Comparison of ENCODE assay signal across 8 cellular contexts in the genomic region with DNA sequence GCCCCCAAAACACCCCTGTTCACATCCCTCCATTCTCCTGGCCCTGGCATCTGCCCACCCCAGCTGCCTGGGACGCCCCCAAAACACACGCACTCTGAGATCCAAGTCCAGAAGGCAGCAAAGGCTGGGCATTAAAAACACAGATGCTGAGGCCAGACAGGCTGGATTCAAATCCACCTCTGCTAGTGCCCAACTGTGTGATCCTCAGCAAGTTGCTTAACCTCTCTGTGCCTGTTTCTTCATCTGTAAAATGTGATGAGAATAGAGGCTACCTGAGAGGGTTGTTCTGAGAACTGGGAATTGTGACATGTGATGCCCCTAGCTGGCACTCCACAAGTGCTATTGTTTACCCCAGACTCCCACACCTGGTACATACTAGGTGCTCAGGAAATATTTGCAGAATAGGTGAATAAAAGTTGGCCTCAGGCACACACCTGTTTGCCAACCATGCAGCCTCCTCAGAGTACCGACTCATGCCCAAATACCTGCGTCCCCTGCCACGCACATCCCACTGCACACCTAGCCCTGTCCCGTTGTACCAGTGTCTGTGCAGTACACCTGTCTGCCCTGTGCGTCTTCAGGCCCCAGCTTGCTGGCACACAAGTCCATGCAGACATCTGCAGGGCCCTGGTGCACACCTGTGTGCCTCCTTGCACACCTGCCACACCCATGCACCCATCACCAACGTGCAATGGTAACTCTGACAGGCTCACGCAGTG. TPM values are rescaled to one million over a fixed set of nuclear protein-coding genes. Genes with fewer than 3 reads are reported as not detected.
A peak's percentile ranks its signal among the peaks of the same experiment; 100 is the strongest.
DNase-seq lines count a peak whose midpoint lies in the region; ATAC-seq, FAIRE-seq and TF ChIP-seq lines count a peak whose summit lies in the region.

No MANE protein-coding gene starts in this region.

- no peak overlapping the region for H3K27ac ChIP-seq in A673 (ENCODE audit: low read depth, low read length, poor library complexity, severe bottlenecking)
- no peak overlapping the region for H3K27ac ChIP-seq in HUES48 (ENCODE audit: low read depth, low read length)
- H3K27ac ChIP-seq in H1 (ENCODE audit: low read depth, low read length), result no peak overlapping the region

- peak overlapping the region; percentile 77; the same call in 1 of the 2 replicates for H2BK12ac ChIP-seq in H1 (ENCODE audit: low read depth, low read length)

- TF ChIP-seq CTCF in A673 (conservative IDR thresholded peaks at IDR 0.05; ENCODE audit: low read depth, low read length), result no peak
- TF ChIP-seq CTCF in H1 (IDR thresholded peaks at IDR 0.05; ENCODE audit: control extremely low read depth in 1 of 3, insufficient read depth in 1 of 3, low read depth in 1 of 3, low read length in 3 of 3), result no peak
- TF ChIP-seq CTCF in natural killer cell (IDR thresholded peaks at IDR 0.05), result no peak

- H3K27me3 ChIP-seq in A673 (replicated peaks; ENCODE audit: insufficient read depth, low read depth, low read length, poor library complexity) (no peaks in the 10 kb centered on the region), HUES48 (ENCODE audit: control insufficient read depth, insufficient read depth, low read length) (peaks cover 35% of the 10 kb centered on the region), H1 (replicated peaks in 1 of 4; ENCODE audit: control insufficient read depth in 3 of 4, extremely low read depth in 1 of 4, insufficient read depth in 3 of 4, low read length in 3 of 4) (peaks cover 7 to 31% (median 22%) of the 10 kb centered on the region in 4 experiments; a peak in 6 of 7 replicates)

- H3K4me1 Mint-ChIP-seq in natural killer cell, result peaks cover 65 to 71% of the 10 kb centered on the region in 2 donors

- H3K9me3 ChIP-seq in A673 (ENCODE audit: low read depth, low read length, poor library complexity, severe bottlenecking), result no peaks in the 10 kb centered on the region
- no peaks in the 10 kb centered on the region for H3K9me3 ChIP-seq in HUES48 (ENCODE audit: control insufficient read depth, insufficient read depth, low read length)
- H3K9me3 ChIP-seq in H1 (ENCODE audit: insufficient read depth in 2 of 2, low read depth in 1 of 2, low read length in 1 of 2), result no peaks in the 10 kb centered on the region

- peaks cover 4 to 16% of the 10 kb centered on the region in 2 experiments; a peak in 2 of 4 replicates for H3K79me2 ChIP-seq in H1 (ENCODE audit: control insufficient read depth in 1 of 2, insufficient read depth in 2 of 2, low read length in 2 of 2)

- TF ChIP-seq EP300 in H1 (IDR thresholded peaks at IDR 0.05; ENCODE audit: borderline replicate concordance in 1 of 2, low read depth in 2 of 2, low read length in 2 of 2), result no peak

- no peaks in the 10 kb centered on the region for H3K79me1 ChIP-seq in H1 (ENCODE audit: low read depth, low read length)

- DNase-seq in A673 (ENCODE audit: low spot score), result no peak
- DNase-seq in H1 (ENCODE audit: low read depth in 1 of 2, low spot score in 2 of 2), result no peak
- no peak for DNase-seq in natural killer cell
- no peak for DNase-seq in NCI-H446 (lab: John Stamatoyannopoulos, UW)
- DNase-seq in effector CD8-positive, alpha-beta T cell (lab: John Stamatoyannopoulos, UW), result no peak
- DNase-seq in C1 segment of cervical spinal cord (lab: John Stamatoyannopoulos, UW), result no peak
- DNase-seq in DMS114 treated with DMSO at 0.1 percent for 48 hours (lab: John Stamatoyannopoulos, UW; ENCODE audit: unreplicated experiment), result no peak

- peak overlapping the region; percentile 3; the same call in 1 of the 2 replicates for H2BK20ac ChIP-seq in H1 (ENCODE audit: low read length)

- no peak overlapping the region for H4K5ac ChIP-seq in H1 (ENCODE audit: insufficient read length, low read depth, low read length)

- H3K56ac ChIP-seq in H1 (replicated peaks; ENCODE audit: insufficient read length, low read depth, low read length), result no peak overlapping the region

- H3K4me1 ChIP-seq in A673 (ENCODE audit: insufficient read depth, low read length, poor library complexity, severe bottlenecking), result peaks cover 19% of the 10 kb centered on the region
- peaks cover 42% of the 10 kb centered on the region for H3K4me1 ChIP-seq in HUES48 (ENCODE audit: control insufficient read depth, insufficient read depth, low read length)
- peaks cover 9 to 61% (median 47%) of the 10 kb centered on the region in 4 experiments for H3K4me1 ChIP-seq in H1 (replicated peaks in 1 of 4; ENCODE audit: control insufficient read depth in 3 of 4, insufficient read depth in 4 of 4, low read length in 3 of 4)

- FAIRE-seq in H1 (lab: Jason Lieb, UNC), result no peak

- no peak overlapping the region for H3K23ac ChIP-seq in H1 (ENCODE audit: insufficient read length)

- H3K36me3 Mint-ChIP-seq in natural killer cell, result no peaks in the 10 kb centered on the region

- CTCF ChIA-PET in A673 (lab: Charles Lee) (no interaction called here), H1 (lab: Charles Lee; ENCODE audit: partially characterized antibody) (interaction anchor here (1.3 to 2.1 kb wide), 3 partner anchors 106 to 118 kb away, joined by 3 to 6 read pairs (median 5); no protein-coding TSS in a partner anchor)

- TF ChIP-seq POLR2A in H1 (IDR thresholded peaks at IDR 0.05; ENCODE audit: control extremely low read depth in 1 of 2, low read depth in 2 of 2, low read length in 2 of 2), result no peak

- peaks cover 5 to 20% of the 10 kb centered on the region in 2 experiments for H4K20me1 ChIP-seq in H1 (replicated peaks in 1 of 2; ENCODE audit: control insufficient read depth in 1 of 2, insufficient read depth in 2 of 2, low read length in 2 of 2)

- peak overlapping the region; percentile 28; the same call in 1 of the 2 replicates for H4K8ac ChIP-seq in H1 (ENCODE audit: extremely low read depth, insufficient read depth, low read length)

- H3K4ac ChIP-seq in H1 (replicated peaks; ENCODE audit: insufficient read length, low read depth, low read length), result no peak overlapping the region

- peak overlapping the region; percentile 20; the same call in 1 of the 2 replicates for H2BK15ac ChIP-seq in H1 (ENCODE audit: low read length)

- H3K4me2 ChIP-seq in H1 (ENCODE audit: insufficient read depth in 1 of 2, low read depth in 2 of 2, low read length in 2 of 2), result peak overlapping the region; percentile 75 to 86

- H2AK5ac ChIP-seq in H1 (ENCODE audit: low read depth, low read length), result peak overlapping the region; percentile 8; the same call in 1 of the 2 replicates

- no peak overlapping the region for H2AFZ ChIP-seq in H1 (ENCODE audit: low read length)

- WGBS in H1 (ENCODE audit: extremely low coverage in 1 of 2, insufficient coverage in 1 of 2, insufficient read length in 1 of 2, insufficient replicate concordance in 2 of 2, low coverage in 1 of 2, low lambda C conversion rate in 2 of 2, missing lambda C conversion rate in 1 of 2), 2 experiments, result 82% methylated on average over 9 of the region's 9 CpGs; no CpG with 5 or more reads in 1 of the 2 experiments

- no peak for TF ChIP-seq RAD21 in H1 (IDR thresholded peaks at IDR 0.05 in 1 of 2, conservative IDR thresholded peaks at IDR 0.05 in 1 of 2; ENCODE audit: low read depth in 2 of 2, low read length in 2 of 2)

- no peak overlapping the region for H3K14ac ChIP-seq in H1 (ENCODE audit: insufficient read length)

- no peak overlapping the region for H3K18ac ChIP-seq in H1 (ENCODE audit: extremely low read depth, low read length)

- H2BK5ac ChIP-seq in H1 (ENCODE audit: low read depth, low read length), result no peak overlapping the region

- H3K27me3 Mint-ChIP-seq in natural killer cell (ENCODE audit: low read depth in 2 of 2), result peaks cover 0 to 16% of the 10 kb centered on the region in 2 donors

- peak overlapping the region; percentile 79 for H3K4me3 Mint-ChIP-seq in natural killer cell

- H4K91ac ChIP-seq in H1 (replicated peaks; ENCODE audit: insufficient read length, low read length), result no peak overlapping the region

- H3K36me3 ChIP-seq in A673 (ENCODE audit: insufficient read depth, low read length, poor library complexity, severe bottlenecking) (no peaks in the 10 kb centered on the region), HUES48 (ENCODE audit: control insufficient read depth, insufficient read depth, low read length) (no peaks in the 10 kb centered on the region), H1 (ENCODE audit: control insufficient read depth in 2 of 4, insufficient read depth in 4 of 4, low read length in 3 of 4) (no peaks in the 10 kb centered on the region; a peak in 1 of 8 replicates)

- H3K27ac Mint-ChIP-seq in natural killer cell, result no peak overlapping the region

- H3K23me2 ChIP-seq in H1 (ENCODE audit: low read depth, low read length), result peaks cover 23% of the 10 kb centered on the region; the same call in 1 of the 2 replicates

- BruUV-seq in A673 (replicated peaks; lab: Mats Ljungman, UMichigan), result no TSS peak

- H3K4me3 ChIP-seq in A673 (ENCODE audit: low read depth, low read length, poor library complexity, severe bottlenecking) (peak overlapping the region; percentile 34), HUES48 (ENCODE audit: low read depth, low read length) (peak overlapping the region; percentile 47), H1 (ENCODE audit: extremely low read depth in 1 of 4, insufficient read depth in 2 of 4, low read depth in 3 of 4, low read length in 4 of 4) (peak overlapping the region; percentile 37 to 63 (median 46); a peak in 7 of 8 replicates)

- intact Hi-C loops in A673 (cut with micrococcal nuclease; ENCODE audit: unreplicated experiment), result no loop called here
- intact Hi-C loops in natural killer cell (cut with micrococcal nuclease), result no loop called here

- POLR2A ChIA-PET in A673 (lab: Charles Lee; ENCODE audit: low non-redundant PET) (no interaction called here), H1 (lab: Charles Lee; ENCODE audit: partially characterized antibody) (interaction anchor here (1.3 to 4.5 kb wide), 6 partner anchors 8 to 288 kb away, joined by 3 to 17 read pairs (median 5); a partner anchor contains a TSS)

- no peak for ATAC-seq in natural killer cell

- H3K9ac ChIP-seq in HUES48 (ENCODE audit: low read depth, low read length) (no peak overlapping the region), H1 (replicated peaks in 1 of 4; ENCODE audit: extremely low read depth in 1 of 4, low read depth in 3 of 4, low read length in 3 of 4) (no peak overlapping the region)

- H3K9me3 Mint-ChIP-seq in natural killer cell, result no peaks in the 10 kb centered on the region

- H2BK120ac ChIP-seq in H1 (replicated peaks; ENCODE audit: low read depth, low read length), result no peak overlapping the region

TF ChIP-seq in H1, 55 proteins besides CTCF, POLR2A, EP300 and RAD21 (continues in another document):
- TF ChIP-seq TAF1 (IDR thresholded peaks at IDR 0.05; ENCODE audit: low read depth, low read length), result no peak

RNA-seq across cellular contexts. Expression of a gene that starts 2.1 kb away (rescaled TPM):
- total RNA-seq in A673 (2021) (31.5 and 32.1 TPM in 2 replicates), natural killer cell (100 to 1,000 TPM; 135 to 214 (median 189) TPM)
- 60.2 and 66.4 TPM in 2 replicates for total RNA-seq in H1 (2021; fragmentation: NEBNext Ultra II Directional; extraction: Animal tissue kit (Norgen Biotek cat#: 25700))
- 17.7 and 21.7 TPM in 2 replicates for polyA plus RNA-seq in H1 (2011; rRNA removed)
- 18.6 TPM for polyA plus RNA-seq in H1 (2011; cell fraction: cytosol; rRNA removed)
- polyA plus RNA-seq in H1 (2011; cell fraction: nucleus; rRNA removed), result 82.4 TPM
- 31.8 to 69.1 TPM (median 54.8 TPM) in 4 replicates for polyA plus RNA-seq in H1 (2012, experiment 1 of 2)
- polyA plus RNA-seq in H1 (2012, experiment 2 of 2), result 41.9 TPM
- polyA plus RNA-seq in H1 (2013, experiment 1 of 2), result 103 TPM
- 99.8 TPM for polyA plus RNA-seq in H1 (2013, experiment 2 of 2)
- 28.1 and 28.5 TPM in 2 replicates for polyA minus RNA-seq in H1 (2011; rRNA and poly(A)+ RNA removed)
- polyA minus RNA-seq in H1 (2011; cell fraction: cytosol; rRNA and poly(A)+ RNA removed), result 23.0 TPM
- polyA minus RNA-seq in H1 (2011; cell fraction: nucleus; rRNA and poly(A)+ RNA removed), result 22.9 TPM
